Comparison of ENCODE assay signal across 36 cellular contexts in genomic region chr10:21056461-21056860, GRCh38.
DNase-seq lines count a peak whose midpoint lies in the region; ATAC-seq, FAIRE-seq and TF ChIP-seq lines count a peak whose summit lies in the region.
"Had no signal": no experiment of that assay in that cellular context is flagged by ENCODE, and none has a peak within 500 bp of the region (broad histone marks: within the 10 kb centered on the region; RNA-seq: fewer than 3 reads in every experiment).

No MANE protein-coding gene starts in this region.

- no peak overlapping the region for H3K14ac ChIP-seq in trophoblast cell (ENCODE audit: low read length)

- H3K27me3 Mint-ChIP-seq in CD4-positive, CD25-positive, alpha-beta regulatory T cell: no peaks in the 10 kb centered on the region
- no peaks in the 10 kb centered on the region for H3K27me3 Mint-ChIP-seq in neural progenitor cell (ENCODE audit: insufficient read depth, low read depth)
- H3K27me3 Mint-ChIP-seq: CD4-positive, alpha-beta memory T cell; CD4-positive, alpha-beta T cell had no signal

- H3K36me3 Mint-ChIP-seq in CD4-positive, CD25-positive, alpha-beta regulatory T cell: no peaks in the 10 kb centered on the region
- peaks cover 26% of the 10 kb centered on the region for H3K36me3 Mint-ChIP-seq in neural progenitor cell
- H3K36me3 Mint-ChIP-seq: CD14-positive monocyte; CD4-positive, alpha-beta memory T cell; CD8-positive, alpha-beta memory T cell; CD8-positive, alpha-beta T cell had no signal

- H3K27ac Mint-ChIP-seq in CD4-positive, CD25-positive, alpha-beta regulatory T cell: peak overlapping the region in 2 of 3 donors; percentile 70 to 89
- H3K27ac Mint-ChIP-seq in neural progenitor cell: no peak overlapping the region
- H3K27ac Mint-ChIP-seq: B cell; CD14-positive monocyte; CD4-positive, alpha-beta memory T cell; CD8-positive, alpha-beta memory T cell; CD8-positive, alpha-beta T cell had no signal

- no peak overlapping the region for H3K4me3 ChIP-seq in HepG2 (replicated peaks in 1 of 3; ENCODE audit: insufficient read depth in 1 of 3, low read depth in 2 of 3, low read length in 3 of 3)
- H3K4me3 ChIP-seq in right lobe of liver: no peak overlapping the region
- no peak overlapping the region for H3K4me3 ChIP-seq in CD4-positive, CD25-positive, alpha-beta regulatory T cell (ENCODE audit: low read depth, low read length)
- H3K4me3 ChIP-seq in K562: no peak overlapping the region
- H3K4me3 ChIP-seq in trophoblast cell (ENCODE audit: low read depth, low read length): no peak overlapping the region
- H3K4me3 ChIP-seq in neural progenitor cell: no peak overlapping the region
- H3K4me3 ChIP-seq: A549; BLaER1; BLaER1 treated with 17β-estradiol and CSF1 and Interleukin-3, amounts not matched to agents 10 nM and 100 nM had no signal

- in situ Hi-C loops in HepG2 (cut with HindIII; ENCODE audit: extremely low pct_ligation_motif_present, low pct_unique_long_range_greater_than_20kb) (no loop called here), K562 (cut with MboI) (loop anchor here (25.0 kb wide), 1 partner anchor 906 kb away; no protein-coding TSS in a partner anchor), GM13977 (cut with MboI; ENCODE audit: low pct_unique_long_range_greater_than_20kb, low sequenced_read_pairs, unreplicated experiment) (no loop called here)

- H4K12ac ChIP-seq in trophoblast cell (ENCODE audit: low read depth, low read length): no peak overlapping the region

- TF ChIP-seq CTCF in HepG2 (CRISPR knock-in tag; IDR thresholded peaks at IDR 0.05) (no peak), right lobe of liver (IDR thresholded peaks at IDR 0.05) (no peak), K562 (IDR thresholded peaks at IDR 0.05 in 2 of 3, conservative IDR thresholded peaks at IDR 0.05 in 1 of 3; ENCODE audit: insufficient read depth in 2 of 3, low read depth in 1 of 3, low read length in 3 of 3) (no peak), neural progenitor cell (IDR thresholded peaks at IDR 0.05) (no peak), GM13977 (IDR thresholded peaks at IDR 0.05; ENCODE audit: extremely low read depth, insufficient read depth, missing control alignments) (no peak)

- no peak overlapping the region for H3K4ac ChIP-seq in trophoblast cell (ENCODE audit: low read depth, low read length)

- FAIRE-seq in HepG2 (lab: Jason Lieb, UNC): no peak
- FAIRE-seq in K562 (lab: Jason Lieb, UNC): no peak
- FAIRE-seq: A204.1, A549, D721Med had no signal

- H2BK12ac ChIP-seq in trophoblast cell (ENCODE audit: low read length): no peak overlapping the region

- H2AK5ac ChIP-seq in trophoblast cell (ENCODE audit: low read length): no peak overlapping the region

- no peak overlapping the region for H4K8ac ChIP-seq in trophoblast cell (ENCODE audit: low read depth, low read length)

- TF ChIP-seq RAD21 in HepG2 (CRISPR knock-in tag; IDR thresholded peaks at IDR 0.05) (no peak), K562 (CRISPR knock-in tag; conservative IDR thresholded peaks at IDR 0.05 in 1 of 2, IDR thresholded peaks at IDR 0.05 in 1 of 2) (no peak)

- ATAC-seq in HepG2 (no peak), right lobe of liver (no peak), K562 (no peak)
- ATAC-seq in CD4-positive, CD25-positive, alpha-beta regulatory T cell (ENCODE audit: low read depth in 2 of 2): no peak
- ATAC-seq: A549; CD8-positive, alpha-beta T cell had no signal

- no peak overlapping the region for H3K9ac ChIP-seq in HepG2 (ENCODE audit: insufficient read depth, low read depth, low read length)
- H3K9ac ChIP-seq in K562 (ENCODE audit: insufficient read depth in 1 of 2, low read depth in 2 of 2, low read length in 2 of 2): no peak overlapping the region
- no peak overlapping the region for H3K9ac ChIP-seq in trophoblast cell (ENCODE audit: low read length)
- no peak overlapping the region for H3K9ac ChIP-seq in neural progenitor cell
- H3K9ac ChIP-seq: BLaER1; BLaER1 treated with 17β-estradiol and CSF1 and Interleukin-3, amounts not matched to agents 10 nM and 100 nM had no signal

- no peak overlapping the region for H2BK5ac ChIP-seq in trophoblast cell (ENCODE audit: low read depth, low read length, poor library complexity)

- no peaks in the 10 kb centered on the region for H3K79me1 ChIP-seq in trophoblast cell (ENCODE audit: low read length)

- H3K9me1 ChIP-seq in K562 (ENCODE audit: control insufficient read depth, insufficient read depth, low read length): no peaks in the 10 kb centered on the region

- DNase-seq in HepG2 (ENCODE audit: low spot score) (no peak), right lobe of liver (no peak), K562 (ENCODE audit: extremely low read depth in 1 of 4, low spot score in 3 of 4) (no peak), trophoblast cell (peak; percentile 24 to 79), neural progenitor cell (ENCODE audit: low spot score) (no peak), HEK293T (ENCODE audit: extremely low spot score) (no peak), GM13977 (ENCODE audit: low spot score) (no peak)
- no peak for DNase-seq in CD4-positive, CD25-positive, alpha-beta regulatory T cell
- DNase-seq: 8988T; ACHN; AML-193; BE2C; C1 segment of cervical spinal cord; Caco-2; Calu3; CD4-positive, alpha-beta memory T cell; CD4-positive, alpha-beta T cell; CD8-positive, alpha-beta memory T cell; CD8-positive, alpha-beta T cell; COR-L47; DMS 273 treated with DMSO at 0.1 percent for 48 hours; DMS153; DMS53; DMS79; DMS79 treated with DMSO at 0.1 percent for 48 hours; DND-41; EL had no signal

- H3K4me1 Mint-ChIP-seq in CD4-positive, CD25-positive, alpha-beta regulatory T cell: peaks cover 5 to 31% (median 14%) of the 10 kb centered on the region in 4 donors
- peaks cover 6% of the 10 kb centered on the region for H3K4me1 Mint-ChIP-seq in neural progenitor cell
- H3K4me1 Mint-ChIP-seq: B cell; CD14-positive monocyte; CD4-positive, alpha-beta memory T cell; CD8-positive, alpha-beta memory T cell had no signal

- peaks cover 3% of the 10 kb centered on the region for H3F3A ChIP-seq in neural progenitor cell (ENCODE audit: low read depth)

- H3K9me3 Mint-ChIP-seq in CD4-positive, CD25-positive, alpha-beta regulatory T cell: peaks cover 0 to 15% (median 7%) of the 10 kb centered on the region in 7 donors
- H3K9me3 Mint-ChIP-seq in neural progenitor cell: peaks cover 32% of the 10 kb centered on the region

- H3K18ac ChIP-seq in trophoblast cell (ENCODE audit: low read length): no peak overlapping the region

- H3K36me3 ChIP-seq in HepG2 (replicated peaks in 1 of 2; ENCODE audit: control insufficient read depth in 1 of 2, insufficient read depth in 2 of 2, low read length in 2 of 2) (no peaks in the 10 kb centered on the region), right lobe of liver (no peaks in the 10 kb centered on the region), K562 (ENCODE audit: control insufficient read depth, insufficient read depth, low read length) (no peaks in the 10 kb centered on the region), trophoblast cell (ENCODE audit: control insufficient read depth in 1 of 2, insufficient read depth in 2 of 2, low read length in 2 of 2) (no peaks in the 10 kb centered on the region), neural progenitor cell (no peaks in the 10 kb centered on the region)
- no peaks in the 10 kb centered on the region for H3K36me3 ChIP-seq in CD4-positive, CD25-positive, alpha-beta regulatory T cell (ENCODE audit: control insufficient read depth, insufficient read depth, low read length)
- H3K36me3 ChIP-seq: BE2C; BLaER1; BLaER1 treated with 17β-estradiol and CSF1 and Interleukin-3, amounts not matched to agents 10 nM and 100 nM had no signal

- POLR2A ChIA-PET in HepG2 (lab: Yijun Ruan, JAX): no interaction called here
- POLR2A ChIA-PET in K562 (lab: Yijun Ruan, JAX): interaction anchor here (0.7 to 0.9 kb wide), 2 partner anchors 12 to 279 kb away, joined by 3 read pairs; no protein-coding TSS in a partner anchor
- POLR2A ChIA-PET in HEK293T (lab: Yijun Ruan, JAX): no interaction called here

- H3K27me3 ChIP-seq in HepG2 (ENCODE audit: control insufficient read depth in 1 of 2, insufficient read depth in 2 of 2, low read length in 2 of 2): 0 out of 5 replicates have a peak, but pooled peaks cover 0 to 14% of the 10 kb centered on the region in 2 experiments
- H3K27me3 ChIP-seq in right lobe of liver: no peaks in the 10 kb centered on the region
- no peaks in the 10 kb centered on the region for H3K27me3 ChIP-seq in CD4-positive, CD25-positive, alpha-beta regulatory T cell (ENCODE audit: control insufficient read depth, insufficient read depth, low read length)
- no peaks in the 10 kb centered on the region; a peak in 1 of 5 replicates for H3K27me3 ChIP-seq in K562 (ENCODE audit: control insufficient read depth in 2 of 2, insufficient read depth in 2 of 2, low read length in 2 of 2)
- H3K27me3 ChIP-seq in trophoblast cell (ENCODE audit: insufficient read depth, low read length): no peaks in the 10 kb centered on the region
- H3K27me3 ChIP-seq in neural progenitor cell: no peaks in the 10 kb centered on the region
- H3K27me3 ChIP-seq: BE2C; BLaER1; BLaER1 treated with 17β-estradiol and CSF1 and Interleukin-3, amounts not matched to agents 10 nM and 100 nM had no signal

- H3K9me3 ChIP-seq in HepG2 (ENCODE audit: low read length) (peaks cover 17% of the 10 kb centered on the region), right lobe of liver (no peaks in the 10 kb centered on the region), K562 (replicated peaks; ENCODE audit: control insufficient read depth, insufficient read depth, low read depth, low read length) (peaks cover 5% of the 10 kb centered on the region; the same call in 1 of the 2 replicates), trophoblast cell (ENCODE audit: insufficient read depth, low read depth, low read length) (no peaks in the 10 kb centered on the region), neural progenitor cell (ENCODE audit: low read depth) (no peaks in the 10 kb centered on the region)
- peaks cover 3 to 5% of the 10 kb centered on the region in 2 experiments for H3K9me3 ChIP-seq in CD4-positive, CD25-positive, alpha-beta regulatory T cell (ENCODE audit: control insufficient read depth in 2 of 2, low read length in 2 of 2)
- H3K9me3 ChIP-seq: BE2C had no signal

- H2AFZ ChIP-seq in HepG2 (ENCODE audit: low read length) (no peak overlapping the region), K562 (ENCODE audit: low read depth, low read length) (no peak overlapping the region), trophoblast cell (ENCODE audit: insufficient read depth, low read length, poor library complexity) (no peak overlapping the region), neural progenitor cell (replicated peaks) (no peak overlapping the region)

- TF ChIP-seq POLR2A in HepG2 (IDR thresholded peaks at IDR 0.05; ENCODE audit: insufficient read depth in 1 of 2, low read depth in 2 of 2, low read length in 2 of 2) (no peak), right lobe of liver (IDR thresholded peaks at IDR 0.05) (no peak), K562 (conservative IDR thresholded peaks at IDR 0.05) (no peak)

- CTCF ChIA-PET in HepG2 (lab: Yijun Ruan, JAX; ENCODE audit: low intra/inter-chr PET ratio, low total read pairs): no interaction called here
- CTCF ChIA-PET in K562 (lab: Yijun Ruan, JAX; ENCODE audit: low intra/inter-chr PET ratio): no interaction called here
- CTCF ChIA-PET in HEK293T (lab: Yijun Ruan, JAX): no interaction called here

- TF ChIP-seq EP300 in HepG2 (IDR thresholded peaks at IDR 0.05; ENCODE audit: low read depth in 2 of 2, low read length in 2 of 2) (no peak), HepG2 (CRISPR knock-in tag; IDR thresholded peaks at IDR 0.05; ENCODE audit: borderline replicate concordance) (no peak), K562 (IDR thresholded peaks at IDR 0.05; ENCODE audit: low read length) (no peak)

- H3K4me2 ChIP-seq in HepG2 (ENCODE audit: low read depth, low read length) (no peak overlapping the region), K562 (ENCODE audit: insufficient read depth, low read length) (no peak overlapping the region), trophoblast cell (ENCODE audit: low read length) (no peak overlapping the region), neural progenitor cell (no peak overlapping the region)
- H3K4me2 ChIP-seq: A549; BLaER1; BLaER1 treated with 17β-estradiol and CSF1 and Interleukin-3, amounts not matched to agents 10 nM and 100 nM had no signal

- H3K79me2 ChIP-seq in HepG2 (ENCODE audit: insufficient read depth, low read length): no peaks in the 10 kb centered on the region
- no peaks in the 10 kb centered on the region for H3K79me2 ChIP-seq in K562 (ENCODE audit: control insufficient read depth, insufficient read depth, low read length)
- no peaks in the 10 kb centered on the region for H3K79me2 ChIP-seq in trophoblast cell (ENCODE audit: control insufficient read depth, insufficient read depth, low read length, poor library complexity)
- H3K79me2 ChIP-seq in neural progenitor cell (ENCODE audit: low read depth): peaks cover 50% of the 10 kb centered on the region

- no peak overlapping the region for H4K91ac ChIP-seq in trophoblast cell (ENCODE audit: low read depth, low read length)

- BruUV-seq in HepG2 (replicated peaks; lab: Mats Ljungman, UMichigan) (no TSS peak), K562 (replicated peaks; lab: Mats Ljungman, UMichigan) (no TSS peak)

- H3K27ac ChIP-seq in HepG2 (ENCODE audit: extremely low read length, insufficient read depth, low read length): no peak overlapping the region
- H3K27ac ChIP-seq in right lobe of liver: no peak overlapping the region
- no peak overlapping the region for H3K27ac ChIP-seq in CD4-positive, CD25-positive, alpha-beta regulatory T cell (ENCODE audit: insufficient read depth, low read length, poor library complexity, severe bottlenecking)
- H3K27ac ChIP-seq in K562 (ENCODE audit: extremely low read depth, low read depth, low read length): no peak overlapping the region
- H3K27ac ChIP-seq in trophoblast cell (ENCODE audit: low read depth, low read length): no peak overlapping the region
- H3K27ac ChIP-seq in neural progenitor cell: no peak overlapping the region
- H3K27ac ChIP-seq: 22Rv1; A549; BLaER1; BLaER1 treated with 17β-estradiol and CSF1 and Interleukin-3, amounts not matched to agents 10 nM and 100 nM; C4-2B had no signal

- no peak overlapping the region for H3K23ac ChIP-seq in trophoblast cell (ENCODE audit: low read length)

- H4K20me1 ChIP-seq in HepG2 (ENCODE audit: insufficient read depth, low read length) (no peaks in the 10 kb centered on the region), K562 (replicated peaks; ENCODE audit: control insufficient read depth, insufficient read depth, low read length) (no peaks in the 10 kb centered on the region), neural progenitor cell (ENCODE audit: low read depth) (no peaks in the 10 kb centered on the region)
- H4K20me1 ChIP-seq: BLaER1; BLaER1 treated with 17β-estradiol and CSF1 and Interleukin-3, amounts not matched to agents 10 nM and 100 nM had no signal

- intact Hi-C loops in HepG2 (cut with micrococcal nuclease; ENCODE audit: unreplicated experiment): no loop called here
- intact Hi-C loops in right lobe of liver (cut with DNase I): no loop called here
- intact Hi-C loops in K562 (cut with micrococcal nuclease): no loop called here

- no peak overlapping the region for H3K4me3 Mint-ChIP-seq in CD4-positive, CD25-positive, alpha-beta regulatory T cell
- no peak overlapping the region for H3K4me3 Mint-ChIP-seq in neural progenitor cell
- H3K4me3 Mint-ChIP-seq: B cell; CD14-positive monocyte; CD4-positive, alpha-beta memory T cell; CD4-positive, alpha-beta T cell; CD8-positive, alpha-beta memory T cell; CD8-positive, alpha-beta T cell had no signal

- WGBS in HepG2 (ENCODE audit: low lambda C conversion rate): under 1% methylated on average over 4 of the region's 4 CpGs
- 57% methylated on average over 4 of the region's 4 CpGs for WGBS in right lobe of liver (ENCODE audit: insufficient coverage, low coverage, low lambda C conversion rate, missing lambda C conversion rate)
- 6% methylated on average over 4 of the region's 4 CpGs for WGBS in K562 (ENCODE audit: insufficient coverage, low coverage, missing lambda C conversion rate)
- WGBS in trophoblast cell (ENCODE audit: extremely low coverage, insufficient coverage, insufficient read length): no CpG with 5 or more reads among the region's 4 CpGs

- H3K4me1 ChIP-seq in HepG2 (ENCODE audit: insufficient read depth, low read length) (no peaks in the 10 kb centered on the region), right lobe of liver (no peaks in the 10 kb centered on the region), K562 (replicated peaks in 1 of 2; ENCODE audit: control insufficient read depth in 2 of 2, insufficient read depth in 2 of 2, low read length in 2 of 2) (peaks cover 0 to 7% of the 10 kb centered on the region in 2 experiments; a peak in 3 of 5 replicates), trophoblast cell (ENCODE audit: control insufficient read depth in 1 of 2, insufficient read depth in 2 of 2, low read length in 2 of 2) (no peaks in the 10 kb centered on the region), neural progenitor cell (peaks cover 14% of the 10 kb centered on the region)
- H3K4me1 ChIP-seq in CD4-positive, CD25-positive, alpha-beta regulatory T cell (ENCODE audit: control insufficient read depth, insufficient read depth, low read length, poor library complexity, severe bottlenecking): no peaks in the 10 kb centered on the region
- H3K4me1 ChIP-seq: A549, BE2C, Caco-2 had no signal

- H2BK120ac ChIP-seq in trophoblast cell (ENCODE audit: insufficient read depth, low read length, poor library complexity): no peak overlapping the region

Comparison
In these comparisons a context has a peak if more than half of its experiments do, and no peak if none do; other contexts are left out.
1. DNase-seq: peak in trophoblast cell (2 of 2); none in HepG2 (single experiment), right lobe of liver (0 of 3), CD4-positive, CD25-positive, alpha-beta regulatory T cell (0 of 3), K562 (0 of 4), neural progenitor cell (single experiment), HEK293T (single experiment) and GM13977 (single experiment).
2. Of the 241 proteins assayed by ChIP-seq in both HepG2 and K562: peak only in HepG2: none; only in K562: MEIS2; in both: CEBPB; in neither: 238; mixed calls (peak in some experiments, not most) for 1.